ENCODE assay signal across 19 cellular contexts in the genomic region with DNA sequence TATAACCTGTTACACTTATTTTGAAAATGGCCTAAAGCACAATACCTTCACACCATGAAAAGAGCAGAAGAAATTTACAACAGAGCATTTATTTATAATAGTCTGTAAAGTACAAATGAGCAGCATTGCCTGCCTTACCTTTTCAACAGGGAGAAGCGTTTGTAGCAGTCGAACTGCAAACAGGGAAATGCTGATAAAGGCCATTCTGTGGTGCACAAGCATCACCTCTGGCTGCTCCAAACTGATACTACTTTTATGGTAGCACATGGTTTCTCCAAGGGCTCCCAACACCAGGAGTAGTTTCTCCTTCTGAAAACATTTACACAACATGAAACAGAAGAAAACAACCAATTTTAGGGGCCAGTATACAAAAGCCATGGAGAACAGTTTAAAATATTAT. TPM values are rescaled to one million over a fixed set of nuclear protein-coding genes. Genes with fewer than 3 reads are reported as not detected.
DNase-seq lines count a peak whose midpoint lies in the region; ATAC-seq, FAIRE-seq and TF ChIP-seq lines count a peak whose summit lies in the region.
"Had no signal": no experiment of that assay in that cellular context is flagged by ENCODE, and none has a peak within 500 bp of the region (broad histone marks: within the 10 kb centered on the region; RNA-seq: fewer than 3 reads in every experiment).

No MANE protein-coding gene starts in this region.

- H3K14ac ChIP-seq in IMR-90 (replicated peaks; ENCODE audit: low read depth, low read length): no peak overlapping the region

- peaks cover 17 to 21% of the 10 kb centered on the region in 2 experiments for H3K79me1 ChIP-seq in IMR-90 (ENCODE audit: low read depth in 1 of 2, low read length in 2 of 2)

- H3K9me1 ChIP-seq in IMR-90 (ENCODE audit: insufficient read depth, low read length): peaks cover 4% of the 10 kb centered on the region

- peaks cover 85% of the 10 kb centered on the region for H3K4me1 ChIP-seq in A549
- no peaks in the 10 kb centered on the region; the same call in 1 of the 2 replicates for H3K4me1 ChIP-seq in IMR-90 (ENCODE audit: control insufficient read depth, insufficient read depth, low read length)
- peaks cover 20% of the 10 kb centered on the region for H3K4me1 ChIP-seq in Panc1 (ENCODE audit: control insufficient read depth, insufficient read depth, low read length)
- H3K4me1 ChIP-seq: HAP-1 had no signal

- no peak overlapping the region for H2AK9ac ChIP-seq in IMR-90 (replicated peaks; ENCODE audit: low read depth, low read length, poor library complexity)

- TF ChIP-seq RAD21 in A549 (conservative IDR thresholded peaks at IDR 0.05 in 1 of 2, IDR thresholded peaks at IDR 0.05 in 1 of 2) (no peak), IMR-90 (IDR thresholded peaks at IDR 0.05; ENCODE audit: low read length) (no peak)

- no peak overlapping the region for H2AFZ ChIP-seq in IMR-90 (replicated peaks; ENCODE audit: low read length, poor library complexity)

- H3K18ac ChIP-seq in IMR-90 (ENCODE audit: low read depth, low read length): no peak overlapping the region

- no peak for TF ChIP-seq CTCF in A549 (IDR thresholded peaks at IDR 0.05)
- no peak for TF ChIP-seq CTCF in IMR-90 (conservative IDR thresholded peaks at IDR 0.05; ENCODE audit: low read depth, low read length)
- no peak for TF ChIP-seq CTCF in Panc1 (IDR thresholded peaks at IDR 0.05)

- H3K4me3 ChIP-seq in A549 (no peak overlapping the region), IMR-90 (ENCODE audit: insufficient read depth, low read depth, low read length) (no peak overlapping the region), Panc1 (ENCODE audit: low read depth in 2 of 2, low read length in 2 of 2) (no peak overlapping the region)
- H3K4me3 ChIP-seq: GM12878, HAP-1 had no signal

- TF ChIP-seq POLR2A in A549 (IDR thresholded peaks at IDR 0.05; ENCODE audit: low read length) (no peak), IMR-90 (IDR thresholded peaks at IDR 0.05; ENCODE audit: low read depth, low read length) (no peak)

- no peak for ATAC-seq in A549
- ATAC-seq in IMR-90 (ENCODE audit: low read depth): no peak
- no peak for ATAC-seq in Panc1
- peak; percentile 67 for ATAC-seq in left lobe of liver
- ATAC-seq in GM18861 (IDR thresholded peaks at IDR 0.05; ENCODE audit: unreplicated experiment): no peak
- ATAC-seq in HG03175 (IDR thresholded peaks at IDR 0.05; ENCODE audit: unreplicated experiment): no peak
- ATAC-seq: GM12878 had no signal

- CTCF ChIA-PET in A549 (lab: Yijun Ruan, JAX): no interaction called here
- CTCF ChIA-PET in IMR-90 (lab: Yijun Ruan, JAX): no interaction called here
- CTCF ChIA-PET in Panc1 (lab: Charles Lee): no interaction called here

- intact Hi-C loops in IMR-90 (cut with micrococcal nuclease): no loop called here
- intact Hi-C loops in Panc1 (cut with micrococcal nuclease; ENCODE audit: unreplicated experiment): no loop called here

- no peak overlapping the region for H2BK5ac ChIP-seq in IMR-90 (ENCODE audit: low read depth, low read length, poor library complexity, severe bottlenecking)

- 0 out of 2 replicates have a peak overlapping the region, but pooled peaks have one; percentile 33 for H3K23ac ChIP-seq in IMR-90 (ENCODE audit: low read depth, low read length)

- FAIRE-seq in A549 (lab: Jason Lieb, UNC): no peak
- FAIRE-seq: GM12878, GM18507, H54 had no signal

- no peaks in the 10 kb centered on the region for H4K20me1 ChIP-seq in IMR-90 (ENCODE audit: insufficient read depth, low read length)

- 74% methylated on average over 2 of the region's 2 CpGs for WGBS in A549 (ENCODE audit: missing lambda C conversion rate)
- WGBS in IMR-90 (ENCODE audit: extremely low coverage in 2 of 2, insufficient read length in 1 of 2), 2 experiments: no CpG with 5 or more reads among the region's 2 CpGs

- H3K27ac ChIP-seq in A549 (peak overlapping the region; percentile 33 to 79; a peak in 4 of 6 replicates), IMR-90 (ENCODE audit: insufficient read depth, low read length) (no peak overlapping the region), Panc1 (ENCODE audit: low read length) (peak overlapping the region; percentile 51; the same call in 1 of the 2 replicates)

- H3K4ac ChIP-seq in IMR-90 (ENCODE audit: low read depth, low read length): no peak overlapping the region

- dilution Hi-C loops in IMR-90 (cut with HindIII; ENCODE audit: low sequenced_read_pairs, unreplicated experiment): loop anchor here (25.0 kb wide), 1 partner anchor 261 kb away; no protein-coding TSS in a partner anchor

- peak overlapping the region; percentile 19; the same call in 1 of the 2 replicates for H2BK120ac ChIP-seq in IMR-90 (ENCODE audit: low read depth, low read length)

- no peak overlapping the region for H2AK5ac ChIP-seq in IMR-90 (ENCODE audit: low read depth, low read length)

- no peak overlapping the region for H2BK20ac ChIP-seq in IMR-90 (ENCODE audit: low read depth, low read length)

- no peaks in the 10 kb centered on the region for H3K27me3 ChIP-seq in IMR-90 (ENCODE audit: control insufficient read depth, insufficient read depth, low read length)
- H3K27me3 ChIP-seq in Panc1 (ENCODE audit: control insufficient read depth, insufficient read depth, low read length): no peaks in the 10 kb centered on the region

- H4K5ac ChIP-seq in IMR-90 (ENCODE audit: low read depth, low read length): 0 out of 2 replicates have a peak overlapping the region, but pooled peaks have one; percentile 17

- no peak overlapping the region for H2BK15ac ChIP-seq in IMR-90 (ENCODE audit: low read depth, low read length)

- no peak for DNase-seq in A549 (ENCODE audit: low read depth in 1 of 2, low spot score in 1 of 2)
- DNase-seq in IMR-90: no peak
- no peak for DNase-seq in Panc1 (ENCODE audit: low read depth, low spot score)
- no peak for DNase-seq in left lobe of liver (ENCODE audit: low spot score)
- DNase-seq in NAMALWA (ENCODE audit: low spot score): no peak
- DNase-seq: 8988T; C1 segment of cervical spinal cord; Caco-2; CD4-positive, alpha-beta memory T cell; DMS79; EL; GDM1; GOT3 had no signal

- no peak overlapping the region for H3K56ac ChIP-seq in IMR-90 (ENCODE audit: extremely low read depth, insufficient read depth, low read length)

- no peak overlapping the region for H4K91ac ChIP-seq in IMR-90 (ENCODE audit: insufficient read depth, low read depth, low read length)

- POLR2A ChIA-PET in A549 (lab: Yijun Ruan, JAX): no interaction called here
- POLR2A ChIA-PET in IMR-90 (lab: Charles Lee; ENCODE audit: unreplicated experiment): no interaction called here
- POLR2A ChIA-PET in Panc1 (lab: Charles Lee): no interaction called here

- no peaks in the 10 kb centered on the region for H3K36me3 ChIP-seq in IMR-90 (ENCODE audit: control insufficient read depth, insufficient read depth, low read length)
- no peaks in the 10 kb centered on the region for H3K36me3 ChIP-seq in Panc1 (ENCODE audit: control insufficient read depth, insufficient read depth, low read length)
- H3K36me3 ChIP-seq: HAP-1 had no signal

- no peak for TF ChIP-seq EP300 in A549 (IDR thresholded peaks at IDR 0.05)

- in situ Hi-C loops in IMR-90 (cut with MboI; ENCODE audit: low sequenced_read_pairs): no loop called here
- in situ Hi-C loops in Panc1 (cut with HindIII; ENCODE audit: low pct_unique_long_range_greater_than_20kb, low sequenced_read_pairs): no loop called here

- BruUV-seq in IMR-90 (replicated peaks; lab: Mats Ljungman, UMichigan) (no TSS peak), Panc1 (replicated peaks; lab: Mats Ljungman, UMichigan) (no TSS peak)

- no peak overlapping the region; a peak in 1 of 4 replicates for H4K8ac ChIP-seq in IMR-90 (ENCODE audit: low read depth in 2 of 2, low read length in 2 of 2)

- H3K9me3 ChIP-seq in A549 (no peaks in the 10 kb centered on the region), IMR-90 (ENCODE audit: control insufficient read depth, insufficient read depth, low read length) (no peaks in the 10 kb centered on the region), Panc1 (ENCODE audit: control insufficient read depth, insufficient read depth, low read depth, low read length) (no peaks in the 10 kb centered on the region)
- H3K9me3 ChIP-seq: Caco-2, HAP-1 had no signal

- H3K9ac ChIP-seq in IMR-90 (ENCODE audit: low read depth, low read length): no peak overlapping the region

- H3K4me2 ChIP-seq in A549 (no peak overlapping the region), IMR-90 (ENCODE audit: low read depth, low read length) (no peak overlapping the region)

TF ChIP-seq in A549, 52 proteins besides CTCF, POLR2A, EP300 and RAD21 (continues in another document):
- TF ChIP-seq E2F6 (IDR thresholded peaks at IDR 0.05; ENCODE audit: borderline replicate concordance, low read depth) (no peak), RFX5 (IDR thresholded peaks at IDR 0.05) (no peak), JUNB (IDR thresholded peaks at IDR 0.05) (no peak), CBX8 (IDR thresholded peaks at IDR 0.05) (no peak)

TF ChIP-seq in IMR-90, 13 proteins besides CTCF, POLR2A, EP300 and RAD21 (continues in another document):
- TF ChIP-seq, protein P1, sequence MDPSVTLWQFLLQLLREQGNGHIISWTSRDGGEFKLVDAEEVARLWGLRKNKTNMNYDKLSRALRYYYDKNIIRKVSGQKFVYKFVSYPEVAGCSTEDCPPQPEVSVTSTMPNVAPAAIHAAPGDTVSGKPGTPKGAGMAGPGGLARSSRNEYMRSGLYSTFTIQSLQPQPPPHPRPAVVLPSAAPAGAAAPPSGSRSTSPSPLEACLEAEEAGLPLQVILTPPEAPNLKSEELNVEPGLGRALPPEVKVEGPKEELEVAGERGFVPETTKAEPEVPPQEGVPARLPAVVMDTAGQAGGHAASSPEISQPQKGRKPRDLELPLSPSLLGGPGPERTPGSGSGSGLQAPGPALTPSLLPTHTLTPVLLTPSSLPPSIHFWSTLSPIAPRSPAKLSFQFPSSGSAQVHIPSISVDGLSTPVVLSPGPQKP (IDR thresholded peaks at IDR 0.05; ENCODE audit: borderline replicate concordance, low read depth, low read length): no peak
- TF ChIP-seq RCOR1 (IDR thresholded peaks at IDR 0.05; ENCODE audit: insufficient replicate concordance, low read length): no peak

RNA-seq across cellular contexts. Expression of gene RTTN, which starts 28.9 kb away (rescaled TPM):
- 24.6 and 25.3 TPM in 2 replicates for polyA plus RNA-seq in A549 (2011; rRNA removed)
- 6.2 and 7.3 TPM in 2 replicates for polyA plus RNA-seq in A549 (2012; cell fraction: cytosol; rRNA removed)
- polyA plus RNA-seq in A549 (2012; cell fraction: nucleus; rRNA removed): 10.2 and 16.1 TPM in 2 replicates
- polyA plus RNA-seq in A549 (2017; fragmentation: RNase III; extraction: RNeasy Plus Mini Kit Qiagen cat#74134 plus additional on column Dnase treatment): 8.4 to 9.9 TPM (median 9.5 TPM) in 3 replicates
- 58.9 and 61.8 TPM in 2 replicates for polyA minus RNA-seq in A549 (2011; rRNA and poly(A)+ RNA removed)
- 19.9 and 21.9 TPM in 2 replicates for total RNA-seq in IMR-90 (2012; rRNA removed)
- 4.8 and 5.8 TPM in 2 replicates for polyA plus RNA-seq in IMR-90 (2012; rRNA removed)
- polyA plus RNA-seq in IMR-90 (2012; cell fraction: cytosol; rRNA removed): 1.1 and 1.9 TPM in 2 replicates
- 2.9 and 18.0 TPM in 2 replicates for polyA plus RNA-seq in IMR-90 (2012; cell fraction: nucleus; rRNA removed; ENCODE audit: low replicate concordance)
- 16.9 TPM for total RNA-seq in Panc1 (2021; ENCODE audit: unreplicated experiment)
- 3.6 TPM for polyA plus RNA-seq in Panc1 (2012; ENCODE audit: insufficient read length)
- total RNA-seq in left lobe of liver: 6.6 TPM
